ENCODE assay signal across 1 cellular context in the genomic region with DNA sequence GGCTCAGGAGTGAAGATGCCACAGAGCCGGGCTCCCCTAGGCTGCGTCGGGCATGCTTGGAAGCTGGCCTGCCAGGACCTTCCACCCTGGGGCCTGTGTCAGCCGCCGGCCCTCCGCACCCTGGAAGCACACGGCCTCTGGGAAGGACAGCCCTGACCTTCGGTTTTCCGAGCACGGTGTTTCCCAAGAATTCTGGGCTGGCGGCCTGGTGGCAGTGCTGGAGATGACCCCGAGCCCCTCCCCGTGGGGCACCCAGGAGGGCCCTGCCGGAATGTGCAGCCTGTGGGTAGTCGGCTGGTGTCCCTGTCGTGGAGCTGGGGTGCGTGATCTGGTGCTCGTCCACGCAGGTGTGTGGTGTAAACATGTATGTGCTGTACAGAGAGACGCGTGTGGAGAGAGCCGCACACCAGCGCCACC.
TF ChIP-seq lines count a peak whose summit lies in the region.

No MANE protein-coding gene starts in this region.

TF ChIP-seq in HepG2, 621 proteins besides CTCF, POLR2A, EP300 and RAD21 (continued from another document and continues in another):
- TF ChIP-seq, protein P1, sequence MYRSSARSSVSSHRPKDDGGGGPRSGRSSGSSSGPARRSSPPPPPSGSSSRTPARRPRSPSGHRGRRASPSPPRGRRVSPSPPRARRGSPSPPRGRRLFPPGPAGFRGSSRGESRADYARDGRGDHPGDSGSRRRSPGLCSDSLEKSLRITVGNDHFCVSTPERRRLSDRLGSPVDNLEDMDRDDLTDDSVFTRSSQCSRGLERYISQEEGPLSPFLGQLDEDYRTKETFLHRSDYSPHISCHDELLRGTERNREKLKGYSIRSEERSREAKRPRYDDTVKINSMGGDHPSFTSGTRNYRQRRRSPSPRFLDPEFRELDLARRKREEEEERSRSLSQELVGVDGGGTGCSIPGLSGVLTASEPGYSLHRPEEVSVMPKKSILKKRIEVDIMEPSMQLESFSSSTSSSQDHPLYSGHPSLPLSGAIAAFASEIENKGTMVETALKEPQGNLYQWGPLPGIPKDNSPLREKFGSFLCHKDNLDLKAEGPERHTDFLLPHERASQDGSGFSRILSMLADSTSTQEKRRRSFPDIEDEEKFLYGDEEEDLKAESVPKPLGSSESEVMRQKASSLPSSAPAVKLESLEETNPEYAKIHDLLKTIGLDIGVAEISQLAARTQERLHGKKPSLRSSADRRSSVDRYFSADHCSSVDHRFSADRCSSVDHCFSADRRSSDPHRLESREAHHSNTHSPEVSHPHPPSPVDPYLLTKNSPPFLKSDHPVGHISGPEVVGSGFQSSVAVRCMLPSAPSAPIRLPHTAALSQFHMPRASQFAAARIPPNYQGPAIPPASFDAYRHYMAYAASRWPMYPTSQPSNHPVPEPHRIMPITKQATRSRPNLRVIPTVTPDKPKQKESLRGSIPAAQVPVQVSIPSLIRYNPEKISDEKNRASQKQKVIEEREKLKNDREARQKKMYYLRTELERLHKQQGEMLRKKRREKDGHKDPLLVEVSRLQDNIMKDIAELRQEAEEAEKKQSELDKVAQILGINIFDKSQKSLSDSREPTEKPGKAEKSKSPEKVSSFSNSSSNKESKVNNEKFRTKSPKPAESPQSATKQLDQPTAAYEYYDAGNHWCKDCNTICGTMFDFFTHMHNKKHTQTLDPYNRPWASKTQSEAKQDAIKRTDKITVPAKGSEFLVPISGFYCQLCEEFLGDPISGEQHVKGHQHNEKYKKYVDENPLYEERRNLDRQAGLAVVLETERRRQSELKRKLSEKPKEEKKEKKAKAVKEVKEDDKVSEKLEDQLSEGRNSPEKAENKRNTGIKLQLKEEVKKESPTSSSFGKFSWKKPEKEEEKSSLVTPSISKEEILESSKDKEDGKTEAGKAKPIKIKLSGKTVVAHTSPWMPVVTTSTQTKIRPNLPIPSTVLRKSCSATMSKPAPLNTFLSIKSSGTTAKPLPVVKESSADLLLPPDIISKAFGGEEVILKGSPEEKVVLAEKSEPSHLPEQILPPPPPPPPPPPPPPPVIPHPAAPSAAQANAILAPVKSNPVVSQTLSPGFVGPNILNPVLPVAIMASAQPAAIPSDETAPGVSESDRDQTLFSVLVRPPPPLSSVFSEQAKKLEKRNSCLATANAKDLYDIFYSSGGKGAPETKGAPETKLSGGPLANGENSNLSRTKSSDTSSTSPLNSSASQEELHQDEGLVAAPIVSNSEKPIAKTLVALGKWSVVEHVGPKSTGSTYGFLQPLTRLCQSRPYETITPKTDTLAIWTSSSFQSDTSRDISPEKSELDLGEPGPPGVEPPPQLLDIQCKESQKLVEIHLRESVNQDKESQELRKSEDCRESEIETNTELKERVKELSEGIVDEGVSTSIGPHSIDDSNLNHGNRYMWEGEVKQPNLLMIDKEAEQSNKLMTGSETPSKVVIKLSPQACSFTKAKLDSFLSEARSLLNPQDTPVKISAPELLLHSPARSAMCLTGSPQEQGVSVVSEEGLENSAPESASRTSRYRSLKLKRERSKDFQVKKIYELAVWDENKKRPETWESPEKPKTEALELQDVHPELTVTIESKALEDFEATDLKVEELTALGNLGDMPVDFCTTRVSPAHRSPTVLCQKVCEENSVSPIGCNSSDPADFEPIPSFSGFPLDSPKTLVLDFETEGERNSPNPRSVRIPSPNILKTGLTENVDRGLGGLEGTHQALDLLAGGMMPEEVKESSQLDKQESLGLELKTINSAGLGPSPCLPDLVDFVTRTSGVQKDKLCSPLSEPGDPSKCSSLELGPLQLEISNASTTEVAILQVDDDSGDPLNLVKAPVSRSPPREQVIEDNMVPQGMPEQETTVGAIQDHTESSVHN (CRISPR knock-in tag; IDR thresholded peaks at IDR 0.05): no peak
- no peak for TF ChIP-seq ARNT2 (CRISPR knock-in tag; IDR thresholded peaks at IDR 0.05; ENCODE audit: low read depth)
- no peak for TF ChIP-seq LCORL (IDR thresholded peaks at IDR 0.05)
- TF ChIP-seq LCORL (CRISPR knock-in tag; IDR thresholded peaks at IDR 0.05): peak; percentile 89
- TF ChIP-seq SIX1 (CRISPR knock-in tag; IDR thresholded peaks at IDR 0.05; ENCODE audit: borderline replicate concordance): no peak
- TF ChIP-seq ZBTB7A (CRISPR knock-in tag; IDR thresholded peaks at IDR 0.05): no peak
- TF ChIP-seq, protein P2, sequence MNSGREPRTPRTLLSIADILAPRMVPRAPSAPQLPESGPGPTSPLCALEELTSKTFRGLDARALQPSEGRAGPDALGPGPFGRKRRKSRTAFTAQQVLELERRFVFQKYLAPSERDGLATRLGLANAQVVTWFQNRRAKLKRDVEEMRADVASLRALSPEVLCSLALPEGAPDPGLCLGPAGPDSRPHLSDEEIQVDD (CRISPR knock-in tag; IDR thresholded peaks at IDR 0.05; ENCODE audit: borderline replicate concordance): no peak
- TF ChIP-seq, protein P3, sequence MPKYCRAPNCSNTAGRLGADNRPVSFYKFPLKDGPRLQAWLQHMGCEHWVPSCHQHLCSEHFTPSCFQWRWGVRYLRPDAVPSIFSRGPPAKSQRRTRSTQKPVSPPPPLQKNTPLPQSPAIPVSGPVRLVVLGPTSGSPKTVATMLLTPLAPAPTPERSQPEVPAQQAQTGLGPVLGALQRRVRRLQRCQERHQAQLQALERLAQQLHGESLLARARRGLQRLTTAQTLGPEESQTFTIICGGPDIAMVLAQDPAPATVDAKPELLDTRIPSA (CRISPR knock-in tag; IDR thresholded peaks at IDR 0.05; ENCODE audit: borderline replicate concordance): no peak
- TF ChIP-seq ZKSCAN8 (CRISPR knock-in tag; IDR thresholded peaks at IDR 0.05; ENCODE audit: borderline replicate concordance): no peak
- TF ChIP-seq GTF3A (CRISPR knock-in tag; conservative IDR thresholded peaks at IDR 0.05): no peak
- no peak for TF ChIP-seq ZNF234 (CRISPR knock-in tag; conservative IDR thresholded peaks at IDR 0.05)
- TF ChIP-seq RFXANK (CRISPR knock-in tag; IDR thresholded peaks at IDR 0.05): no peak
- TF ChIP-seq SMYD3 (CRISPR knock-in tag; IDR thresholded peaks at IDR 0.05): no peak
- no peak for TF ChIP-seq ZNF672 (CRISPR knock-in tag; IDR thresholded peaks at IDR 0.05)
- no peak for TF ChIP-seq SYNCRIP (IDR thresholded peaks at IDR 0.05; ENCODE audit: insufficient read depth, low read depth, low read length)
- no peak for TF ChIP-seq BRD4 (CRISPR knock-in tag; IDR thresholded peaks at IDR 0.05)
- no peak for TF ChIP-seq SP5 (CRISPR knock-in tag; IDR thresholded peaks at IDR 0.05; ENCODE audit: borderline replicate concordance, low read depth)
- no peak for TF ChIP-seq ZNF781 (CRISPR knock-in tag; IDR thresholded peaks at IDR 0.05; ENCODE audit: borderline replicate concordance, not compliant biosample characterization)
- no peak for TF ChIP-seq SOX5 (CRISPR knock-in tag; IDR thresholded peaks at IDR 0.05; ENCODE audit: borderline replicate concordance)
- no peak for TF ChIP-seq YEATS4 (CRISPR knock-in tag; IDR thresholded peaks at IDR 0.05; ENCODE audit: borderline replicate concordance)
- TF ChIP-seq, protein P4, sequence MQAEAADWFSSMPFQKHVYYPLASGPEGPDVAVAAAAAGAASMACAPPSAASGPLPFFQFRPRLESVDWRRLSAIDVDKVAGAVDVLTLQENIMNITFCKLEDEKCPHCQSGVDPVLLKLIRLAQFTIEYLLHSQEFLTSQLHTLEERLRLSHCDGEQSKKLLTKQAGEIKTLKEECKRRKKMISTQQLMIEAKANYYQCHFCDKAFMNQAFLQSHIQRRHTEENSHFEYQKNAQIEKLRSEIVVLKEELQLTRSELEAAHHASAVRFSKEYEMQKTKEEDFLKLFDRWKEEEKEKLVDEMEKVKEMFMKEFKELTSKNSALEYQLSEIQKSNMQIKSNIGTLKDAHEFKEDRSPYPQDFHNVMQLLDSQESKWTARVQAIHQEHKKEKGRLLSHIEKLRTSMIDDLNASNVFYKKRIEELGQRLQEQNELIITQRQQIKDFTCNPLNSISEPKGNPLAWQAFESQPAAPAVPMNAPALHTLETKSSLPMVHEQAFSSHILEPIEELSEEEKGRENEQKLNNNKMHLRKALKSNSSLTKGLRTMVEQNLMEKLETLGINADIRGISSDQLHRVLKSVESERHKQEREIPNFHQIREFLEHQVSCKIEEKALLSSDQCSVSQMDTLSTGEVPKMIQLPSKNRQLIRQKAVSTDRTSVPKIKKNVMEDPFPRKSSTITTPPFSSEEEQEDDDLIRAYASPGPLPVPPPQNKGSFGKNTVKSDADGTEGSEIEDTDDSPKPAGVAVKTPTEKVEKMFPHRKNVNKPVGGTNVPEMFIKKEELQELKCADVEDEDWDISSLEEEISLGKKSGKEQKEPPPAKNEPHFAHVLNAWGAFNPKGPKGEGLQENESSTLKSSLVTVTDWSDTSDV (CRISPR knock-in tag; IDR thresholded peaks at IDR 0.05): no peak
- TF ChIP-seq ATF7 (IDR thresholded peaks at IDR 0.05): no peak
- no peak for TF ChIP-seq ATF7 (CRISPR knock-in tag; IDR thresholded peaks at IDR 0.05)
- TF ChIP-seq TMF1 (CRISPR knock-in tag; IDR thresholded peaks at IDR 0.05; ENCODE audit: low read depth): no peak
- no peak for TF ChIP-seq MEIS2 (CRISPR knock-in tag; IDR thresholded peaks at IDR 0.05)
- TF ChIP-seq ZNF317 (CRISPR knock-in tag; IDR thresholded peaks at IDR 0.05): no peak
- no peak for TF ChIP-seq PAWR (CRISPR knock-in tag; IDR thresholded peaks at IDR 0.05; ENCODE audit: borderline replicate concordance)
- no peak for TF ChIP-seq CREB1 (IDR thresholded peaks at IDR 0.05)
- no peak for TF ChIP-seq CREB1 (CRISPR knock-in tag; IDR thresholded peaks at IDR 0.05)
- no peak for TF ChIP-seq HDAC6 (IDR thresholded peaks at IDR 0.05; ENCODE audit: low read depth, low read length)
- peak; percentile 69 for TF ChIP-seq ZFY (CRISPR knock-in tag; IDR thresholded peaks at IDR 0.05)
- TF ChIP-seq, protein P5, sequence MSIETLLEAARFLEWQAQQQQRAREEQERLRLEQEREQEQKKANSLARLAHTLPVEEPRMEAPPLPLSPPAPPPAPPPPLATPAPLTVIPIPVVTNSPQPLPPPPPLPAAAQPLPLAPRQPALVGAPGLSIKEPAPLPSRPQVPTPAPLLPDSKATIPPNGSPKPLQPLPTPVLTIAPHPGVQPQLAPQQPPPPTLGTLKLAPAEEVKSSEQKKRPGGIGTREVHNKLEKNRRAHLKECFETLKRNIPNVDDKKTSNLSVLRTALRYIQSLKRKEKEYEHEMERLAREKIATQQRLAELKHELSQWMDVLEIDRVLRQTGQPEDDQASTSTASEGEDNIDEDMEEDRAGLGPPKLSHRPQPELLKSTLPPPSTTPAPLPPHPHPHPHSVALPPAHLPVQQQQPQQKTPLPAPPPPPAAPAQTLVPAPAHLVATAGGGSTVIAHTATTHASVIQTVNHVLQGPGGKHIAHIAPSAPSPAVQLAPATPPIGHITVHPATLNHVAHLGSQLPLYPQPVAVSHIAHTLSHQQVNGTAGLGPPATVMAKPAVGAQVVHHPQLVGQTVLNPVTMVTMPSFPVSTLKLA (IDR thresholded peaks at IDR 0.05): no peak
- TF ChIP-seq ONECUT2 (CRISPR knock-in tag; IDR thresholded peaks at IDR 0.05): no peak
- no peak for TF ChIP-seq MTA3 (CRISPR knock-in tag; IDR thresholded peaks at IDR 0.05)
- TF ChIP-seq, protein P6, sequence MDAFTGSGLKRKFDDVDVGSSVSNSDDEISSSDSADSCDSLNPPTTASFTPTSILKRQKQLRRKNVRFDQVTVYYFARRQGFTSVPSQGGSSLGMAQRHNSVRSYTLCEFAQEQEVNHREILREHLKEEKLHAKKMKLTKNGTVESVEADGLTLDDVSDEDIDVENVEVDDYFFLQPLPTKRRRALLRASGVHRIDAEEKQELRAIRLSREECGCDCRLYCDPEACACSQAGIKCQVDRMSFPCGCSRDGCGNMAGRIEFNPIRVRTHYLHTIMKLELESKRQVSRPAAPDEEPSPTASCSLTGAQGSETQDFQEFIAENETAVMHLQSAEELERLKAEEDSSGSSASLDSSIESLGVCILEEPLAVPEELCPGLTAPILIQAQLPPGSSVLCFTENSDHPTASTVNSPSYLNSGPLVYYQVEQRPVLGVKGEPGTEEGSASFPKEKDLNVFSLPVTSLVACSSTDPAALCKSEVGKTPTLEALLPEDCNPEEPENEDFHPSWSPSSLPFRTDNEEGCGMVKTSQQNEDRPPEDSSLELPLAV (CRISPR knock-in tag; conservative IDR thresholded peaks at IDR 0.05; ENCODE audit: low read depth): no peak
- TF ChIP-seq PAX8 (CRISPR knock-in tag; IDR thresholded peaks at IDR 0.05; ENCODE audit: borderline replicate concordance): no peak
- TF ChIP-seq, protein P7, sequence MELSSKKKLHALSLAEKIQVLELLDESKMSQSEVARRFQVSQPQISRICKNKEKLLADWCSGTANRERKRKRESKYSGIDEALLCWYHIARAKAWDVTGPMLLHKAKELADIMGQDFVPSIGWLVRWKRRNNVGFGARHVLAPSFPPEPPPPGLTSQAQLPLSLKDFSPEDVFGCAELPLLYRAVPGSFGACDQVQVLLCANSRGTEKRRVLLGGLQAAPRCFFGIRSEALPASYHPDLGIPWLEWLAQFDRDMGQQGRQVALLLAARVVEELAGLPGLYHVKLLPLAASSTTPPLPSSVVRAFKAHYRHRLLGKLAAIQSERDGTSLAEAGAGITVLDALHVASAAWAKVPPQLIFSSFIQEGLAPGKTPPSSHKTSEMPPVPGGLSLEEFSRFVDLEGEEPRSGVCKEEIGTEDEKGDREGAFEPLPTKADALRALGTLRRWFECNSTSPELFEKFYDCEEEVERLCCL (CRISPR knock-in tag; IDR thresholded peaks at IDR 0.05; ENCODE audit: borderline replicate concordance): no peak
- TF ChIP-seq ZNF670 (CRISPR knock-in tag; IDR thresholded peaks at IDR 0.05; ENCODE audit: borderline replicate concordance): no peak
- TF ChIP-seq, protein P8, sequence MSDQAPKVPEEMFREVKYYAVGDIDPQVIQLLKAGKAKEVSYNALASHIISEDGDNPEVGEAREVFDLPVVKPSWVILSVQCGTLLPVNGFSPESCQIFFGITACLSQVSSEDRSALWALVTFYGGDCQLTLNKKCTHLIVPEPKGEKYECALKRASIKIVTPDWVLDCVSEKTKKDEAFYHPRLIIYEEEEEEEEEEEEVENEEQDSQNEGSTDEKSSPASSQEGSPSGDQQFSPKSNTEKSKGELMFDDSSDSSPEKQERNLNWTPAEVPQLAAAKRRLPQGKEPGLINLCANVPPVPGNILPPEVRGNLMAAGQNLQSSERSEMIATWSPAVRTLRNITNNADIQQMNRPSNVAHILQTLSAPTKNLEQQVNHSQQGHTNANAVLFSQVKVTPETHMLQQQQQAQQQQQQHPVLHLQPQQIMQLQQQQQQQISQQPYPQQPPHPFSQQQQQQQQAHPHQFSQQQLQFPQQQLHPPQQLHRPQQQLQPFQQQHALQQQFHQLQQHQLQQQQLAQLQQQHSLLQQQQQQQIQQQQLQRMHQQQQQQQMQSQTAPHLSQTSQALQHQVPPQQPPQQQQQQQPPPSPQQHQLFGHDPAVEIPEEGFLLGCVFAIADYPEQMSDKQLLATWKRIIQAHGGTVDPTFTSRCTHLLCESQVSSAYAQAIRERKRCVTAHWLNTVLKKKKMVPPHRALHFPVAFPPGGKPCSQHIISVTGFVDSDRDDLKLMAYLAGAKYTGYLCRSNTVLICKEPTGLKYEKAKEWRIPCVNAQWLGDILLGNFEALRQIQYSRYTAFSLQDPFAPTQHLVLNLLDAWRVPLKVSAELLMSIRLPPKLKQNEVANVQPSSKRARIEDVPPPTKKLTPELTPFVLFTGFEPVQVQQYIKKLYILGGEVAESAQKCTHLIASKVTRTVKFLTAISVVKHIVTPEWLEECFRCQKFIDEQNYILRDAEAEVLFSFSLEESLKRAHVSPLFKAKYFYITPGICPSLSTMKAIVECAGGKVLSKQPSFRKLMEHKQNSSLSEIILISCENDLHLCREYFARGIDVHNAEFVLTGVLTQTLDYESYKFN (CRISPR knock-in tag; conservative IDR thresholded peaks at IDR 0.05): peak; percentile 47; the same call in 1 of the 2 replicates
- TF ChIP-seq MXD4 (CRISPR knock-in tag; IDR thresholded peaks at IDR 0.05): no peak
